In genomic region chr1:8157765-8158164, GRCh38 we compare ENCODE assay signal across 16 cellular contexts.
DNase-seq lines count a peak whose midpoint lies in the region; ATAC-seq and TF ChIP-seq lines count a peak whose summit lies in the region.
"Had no signal": no experiment of that assay in that cellular context is flagged by ENCODE, and none has a peak within 500 bp of the region (broad histone marks: within the 10 kb centered on the region; RNA-seq: fewer than 3 reads in every experiment).

No MANE protein-coding gene starts in this region.

- H4K5ac ChIP-seq in mesendoderm (ENCODE audit: low read length) = no peak overlapping the region

- H3K23ac ChIP-seq in mesendoderm (ENCODE audit: low read length) = no peak overlapping the region

- no CpG with 5 or more reads among the region's 2 CpGs for WGBS in mesendoderm (ENCODE audit: extremely low coverage, insufficient coverage, low lambda C conversion rate)

- H2AK5ac ChIP-seq in mesendoderm (ENCODE audit: low read length) = peak overlapping the region; percentile 65

- H2BK15ac ChIP-seq in mesendoderm (replicated peaks; ENCODE audit: low read depth) = no peak overlapping the region

- no peak for DNase-seq in Panc1 (ENCODE audit: low read depth, low spot score)
- no peak for DNase-seq in central memory CD8-positive, alpha-beta T cell (ENCODE audit: low spot score in 2 of 2)
- no peak for DNase-seq in mesendoderm
- no peak for DNase-seq in cerebellar cortex (ENCODE audit: low spot score)
- no peak for DNase-seq in caudate nucleus (lab: John Stamatoyannopoulos, UW)
- DNase-seq: AML-193; CD4-positive, alpha-beta T cell; DMS153; DMS79; GDM1; GM23248; HCEC 1CT; HFFc6 had no signal

- H3K27me3 ChIP-seq in Panc1 (ENCODE audit: control insufficient read depth, insufficient read depth, low read length) (no peaks in the 10 kb centered on the region), mesendoderm (ENCODE audit: insufficient read depth, low read length, poor library complexity) (no peaks in the 10 kb centered on the region)

- CTCF ChIA-PET in Panc1 (lab: Charles Lee) = no interaction called here

- H3K4me3 Mint-ChIP-seq in central memory CD8-positive, alpha-beta T cell = no peak overlapping the region
- H3K4me3 Mint-ChIP-seq: CD4-positive, alpha-beta T cell; HFFc6; IgD-negative memory B cell had no signal

- H3K4me1 Mint-ChIP-seq in central memory CD8-positive, alpha-beta T cell = peaks cover 17% of the 10 kb centered on the region
- H3K4me1 Mint-ChIP-seq: IgD-negative memory B cell had no signal

- intact Hi-C loops in Panc1 (cut with micrococcal nuclease; ENCODE audit: unreplicated experiment) = no loop called here

- in situ Hi-C loops in Panc1 (cut with HindIII; ENCODE audit: low pct_unique_long_range_greater_than_20kb, low sequenced_read_pairs) = no loop called here

- H3K4me1 ChIP-seq in Panc1 (ENCODE audit: control insufficient read depth, insufficient read depth, low read length) = peaks cover 19% of the 10 kb centered on the region
- H3K4me1 ChIP-seq in mesendoderm (ENCODE audit: control insufficient read depth, low read depth, low read length) = peaks cover 10% of the 10 kb centered on the region

- no peak for TF ChIP-seq CTCF in Panc1 (IDR thresholded peaks at IDR 0.05)

- H3K56ac ChIP-seq in mesendoderm (ENCODE audit: low read length) = no peak overlapping the region

- H3K9me3 Mint-ChIP-seq in central memory CD8-positive, alpha-beta T cell = no peaks in the 10 kb centered on the region

- H3K79me1 ChIP-seq in mesendoderm (ENCODE audit: low read length) = no peaks in the 10 kb centered on the region

- POLR2A ChIA-PET in Panc1 (lab: Charles Lee) = no interaction called here

- no peak overlapping the region for H2BK5ac ChIP-seq in mesendoderm (ENCODE audit: low read length)

- no TSS peak for BruUV-seq in Panc1 (replicated peaks; lab: Mats Ljungman, UMichigan)

- no peaks in the 10 kb centered on the region for H3K36me3 ChIP-seq in Panc1 (ENCODE audit: control insufficient read depth, insufficient read depth, low read length)
- no peaks in the 10 kb centered on the region for H3K36me3 ChIP-seq in mesendoderm (ENCODE audit: control insufficient read depth, insufficient read depth, low read length)

- no peak overlapping the region for H2BK120ac ChIP-seq in mesendoderm (ENCODE audit: low read depth, low read length)

- H3K27ac ChIP-seq in Panc1 (ENCODE audit: low read length) (peak overlapping the region; percentile 87), mesendoderm (ENCODE audit: low read depth, low read length) (no peak overlapping the region), caudate nucleus (ENCODE audit: low read depth, low read length) (no peak overlapping the region)
- H3K27ac ChIP-seq: C4-2B, GM23248 had no signal

- H4K8ac ChIP-seq in mesendoderm (ENCODE audit: low read depth, low read length) = no peak overlapping the region

- peaks cover 10% of the 10 kb centered on the region for H3K36me3 Mint-ChIP-seq in central memory CD8-positive, alpha-beta T cell (ENCODE audit: insufficient read depth)
- H3K36me3 Mint-ChIP-seq: IgD-negative memory B cell had no signal

- H3K9me3 ChIP-seq in Panc1 (ENCODE audit: control insufficient read depth, insufficient read depth, low read depth, low read length) = peaks cover 13% of the 10 kb centered on the region; the same call in 1 of the 2 replicates

- no peaks in the 10 kb centered on the region for H3K27me3 Mint-ChIP-seq in central memory CD8-positive, alpha-beta T cell

- no peaks in the 10 kb centered on the region for H3K79me2 ChIP-seq in mesendoderm (ENCODE audit: control insufficient read depth, insufficient read depth, low read length)

- ATAC-seq in Panc1 = no peak
- no peak for ATAC-seq in central memory CD8-positive, alpha-beta T cell (replicated peaks; ENCODE audit: extremely low read depth, poor library complexity, severe bottlenecking)
- ATAC-seq in HG03139 (IDR thresholded peaks at IDR 0.05; ENCODE audit: unreplicated experiment) = no peak

- H3K4me2 ChIP-seq in mesendoderm (ENCODE audit: low read length) = no peak overlapping the region

- H3K4ac ChIP-seq in mesendoderm (ENCODE audit: low read depth, low read length) = no peak overlapping the region

- no peak overlapping the region for H3K18ac ChIP-seq in mesendoderm (ENCODE audit: low read length)

- H3K4me3 ChIP-seq in Panc1 (ENCODE audit: low read depth in 2 of 2, low read length in 2 of 2) = no peak overlapping the region
- no peak overlapping the region for H3K4me3 ChIP-seq in mesendoderm (ENCODE audit: low read length)
- H3K4me3 ChIP-seq: GM23248 had no signal

- peak overlapping the region; percentile 55 for H3K27ac Mint-ChIP-seq in central memory CD8-positive, alpha-beta T cell (ENCODE audit: low read depth)
- H3K27ac Mint-ChIP-seq: CD4-positive, alpha-beta T cell; HFFc6; IgD-negative memory B cell had no signal

- H3K9ac ChIP-seq in mesendoderm (ENCODE audit: low read length) = no peak overlapping the region
- H3K9ac ChIP-seq: GM23248 had no signal
